Comparison of ENCODE assay signal across 1 cellular context in genomic region chr6:74733830-74734591, GRCh38.
TF ChIP-seq lines count a peak whose summit lies in the region.

No MANE protein-coding gene starts in this region.

TF ChIP-seq in HEK293T, 16 proteins besides CTCF, POLR2A, EP300 and RAD21 (continued from another document):
- TF ChIP-seq BHLHE40 (IDR thresholded peaks at IDR 0.05; ENCODE audit: borderline replicate concordance) (no peak), NFRKB (IDR thresholded peaks at IDR 0.05) (no peak), SP1 (IDR thresholded peaks at IDR 0.05) (no peak), SUZ12 (IDR thresholded peaks at IDR 0.05) (no peak), ARNT (IDR thresholded peaks at IDR 0.05) (no peak)
- TF ChIP-seq, protein P1, sequence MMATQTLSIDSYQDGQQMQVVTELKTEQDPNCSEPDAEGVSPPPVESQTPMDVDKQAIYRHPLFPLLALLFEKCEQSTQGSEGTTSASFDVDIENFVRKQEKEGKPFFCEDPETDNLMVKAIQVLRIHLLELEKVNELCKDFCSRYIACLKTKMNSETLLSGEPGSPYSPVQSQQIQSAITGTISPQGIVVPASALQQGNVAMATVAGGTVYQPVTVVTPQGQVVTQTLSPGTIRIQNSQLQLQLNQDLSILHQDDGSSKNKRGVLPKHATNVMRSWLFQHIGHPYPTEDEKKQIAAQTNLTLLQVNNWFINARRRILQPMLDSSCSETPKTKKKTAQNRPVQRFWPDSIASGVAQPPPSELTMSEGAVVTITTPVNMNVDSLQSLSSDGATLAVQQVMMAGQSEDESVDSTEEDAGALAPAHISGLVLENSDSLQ (IDR thresholded peaks at IDR 0.05), result no peak
TF ChIP-seq in HEK293T: peak in this region for 0.
